14 cellular contexts compared by ENCODE assay signal in the genomic region with DNA sequence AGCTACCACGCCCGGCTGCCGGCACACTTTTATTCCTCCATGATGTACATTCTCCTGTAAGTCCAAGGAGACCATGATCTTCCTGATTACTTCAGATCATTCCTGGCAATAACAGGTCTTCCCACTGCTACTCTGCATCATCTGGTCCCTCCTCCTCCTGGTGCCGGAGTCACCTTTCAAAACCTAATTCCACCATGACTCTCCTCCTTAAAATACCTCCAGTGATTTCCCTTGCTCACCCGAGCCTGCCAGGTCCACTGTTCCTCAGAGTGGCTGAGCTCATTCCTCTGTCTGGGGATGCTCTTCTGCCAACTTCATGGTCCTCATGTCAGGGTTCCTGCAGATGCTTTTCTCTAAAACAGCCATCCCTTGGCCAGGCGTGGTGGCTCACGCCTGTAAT. TPM values are rescaled to one million over a fixed set of nuclear protein-coding genes. Genes with fewer than 3 reads are reported as not detected.
A peak's percentile ranks its signal among the peaks of the same experiment; 100 is the strongest.
DNase-seq lines count a peak whose midpoint lies in the region; ATAC-seq lines count a peak whose summit lies in the region.
"Had no signal": no experiment of that assay in that cellular context is flagged by ENCODE, and none has a peak within 500 bp of the region (broad histone marks: within the 10 kb centered on the region; RNA-seq: fewer than 3 reads in every experiment).

No MANE protein-coding gene starts in this region.

- H3K27me3 Mint-ChIP-seq in T-helper 1 cell treated with Interleukin-12 subunit alpha and Interleukin-12 subunit beta and Interleukin-4 antibody, amounts not matched to agents 30 μg/mL and 1 μg/mL, for 36 hours (ENCODE audit: low read depth), result no peaks in the 10 kb centered on the region
- no peaks in the 10 kb centered on the region for H3K27me3 Mint-ChIP-seq in IgD-negative memory B cell

- H3K36me3 Mint-ChIP-seq in T-helper 1 cell treated with Interleukin-12 subunit alpha and Interleukin-12 subunit beta and Interleukin-4 antibody, amounts not matched to agents 30 μg/mL and 1 μg/mL, for 36 hours (ENCODE audit: low read depth), result peaks cover 4% of the 10 kb centered on the region
- no peaks in the 10 kb centered on the region for H3K36me3 Mint-ChIP-seq in IgD-negative memory B cell
- H3K36me3 Mint-ChIP-seq in stimulated activated effector memory CD8-positive, alpha-beta T cell treated with anti-CD3 and anti-CD28 coated beads, Interleukin-12 subunit alpha, Interleukin-12 subunit beta, amount 100 ng/mL, for 72 hours, result no peaks in the 10 kb centered on the region

- H3K4me1 Mint-ChIP-seq in T-helper 1 cell treated with Interleukin-12 subunit alpha and Interleukin-12 subunit beta and Interleukin-4 antibody, amounts not matched to agents 30 μg/mL and 1 μg/mL, for 36 hours (ENCODE audit: low read depth), result peaks cover 37% of the 10 kb centered on the region
- H3K4me1 Mint-ChIP-seq in IgD-negative memory B cell, result peaks cover 4 to 18% (median 7%) of the 10 kb centered on the region in 3 donors
- H3K4me1 Mint-ChIP-seq in stimulated activated effector memory CD8-positive, alpha-beta T cell treated with anti-CD3 and anti-CD28 coated beads, Interleukin-12 subunit alpha, Interleukin-12 subunit beta, amount 100 ng/mL, for 72 hours, result peaks cover 59% of the 10 kb centered on the region

- in situ Hi-C loops in G401 (cut with HindIII; ENCODE audit: low sequenced_read_pairs), result no loop called here

- H3K27ac Mint-ChIP-seq in T-helper 1 cell treated with Interleukin-12 subunit alpha and Interleukin-12 subunit beta and Interleukin-4 antibody, amounts not matched to agents 30 μg/mL and 1 μg/mL, for 36 hours, result peak overlapping the region; percentile 38
- peak overlapping the region in 2 of 3 donors; percentile 59 to 64 for H3K27ac Mint-ChIP-seq in IgD-negative memory B cell
- H3K27ac Mint-ChIP-seq in stimulated activated effector memory CD8-positive, alpha-beta T cell treated with anti-CD3 and anti-CD28 coated beads, Interleukin-12 subunit alpha, Interleukin-12 subunit beta, amount 100 ng/mL, for 72 hours, result peak overlapping the region; percentile 42

- DNase-seq in T-helper 1 cell, result no peak
- peak; percentile 19 for DNase-seq in left kidney (ENCODE audit: low read depth, low spot score)
- no peak for DNase-seq in stimulated activated effector memory CD8-positive, alpha-beta T cell treated with anti-CD3 and anti-CD28 coated beads, Interleukin-12 subunit alpha, Interleukin-12 subunit beta, amount 100 ng/mL, for 72 hours (ENCODE audit: low spot score in 2 of 2)
- DNase-seq in COLO668 (lab: John Stamatoyannopoulos, UW; ENCODE audit: unreplicated experiment), result no peak
- no peak for DNase-seq in stimulated activated CD4-positive, alpha-beta T cell treated with anti-CD3 and anti-CD28 coated beads, Interleukin-2, amount 100 ng/mL, for 24 hours
- no peak for DNase-seq in G401 (ENCODE audit: low spot score)
- DNase-seq: 8988T, GOT3, IMR-90, NCI-H187 treated with DMSO at 0.1 percent for 48 hours, NCI-H2171 treated with DMSO at 0.1 percent for 48 hours, NCI-H510A had no signal

- no peak overlapping the region for H3K4me3 Mint-ChIP-seq in T-helper 1 cell treated with Interleukin-12 subunit alpha and Interleukin-12 subunit beta and Interleukin-4 antibody, amounts not matched to agents 30 μg/mL and 1 μg/mL, for 36 hours
- no peak overlapping the region for H3K4me3 Mint-ChIP-seq in IgD-negative memory B cell
- H3K4me3 Mint-ChIP-seq in stimulated activated effector memory CD8-positive, alpha-beta T cell treated with anti-CD3 and anti-CD28 coated beads, Interleukin-12 subunit alpha, Interleukin-12 subunit beta, amount 100 ng/mL, for 72 hours, result no peak overlapping the region

- no peaks in the 10 kb centered on the region for H3K9me3 Mint-ChIP-seq in T-helper 1 cell treated with Interleukin-12 subunit alpha and Interleukin-12 subunit beta and Interleukin-4 antibody, amounts not matched to agents 30 μg/mL and 1 μg/mL, for 36 hours
- no peaks in the 10 kb centered on the region for H3K9me3 Mint-ChIP-seq in IgD-negative memory B cell
- H3K9me3 Mint-ChIP-seq in stimulated activated effector memory CD8-positive, alpha-beta T cell treated with anti-CD3 and anti-CD28 coated beads, Interleukin-12 subunit alpha, Interleukin-12 subunit beta, amount 100 ng/mL, for 72 hours, result no peaks in the 10 kb centered on the region

- no peak for ATAC-seq in stimulated activated effector memory CD8-positive, alpha-beta T cell treated with anti-CD3 and anti-CD28 coated beads, Interleukin-12 subunit alpha, Interleukin-12 subunit beta, amount 100 ng/mL, for 72 hours

RNA-seq across cellular contexts. Expression of a gene that starts 3.9 kb away (rescaled TPM):
- 37.4 TPM for polyA plus RNA-seq in IgD-negative memory B cell
- total RNA-seq in G401 (2014; rRNA removed; shearing (Covaris generic)), result 32.5 and 53.2 TPM in 2 replicates

RNA-seq across cellular contexts. Expression of a gene that starts 8.3 kb away (rescaled TPM):
- 86.4 TPM for polyA plus RNA-seq in IgD-negative memory B cell
- total RNA-seq in G401 (2014; rRNA removed; shearing (Covaris generic)), result 72.3 and 72.7 TPM in 2 replicates

RNA-seq across cellular contexts. Expression of a gene that starts 10.3 kb away (rescaled TPM):
- 49.0 TPM for polyA plus RNA-seq in IgD-negative memory B cell
- total RNA-seq in G401 (2014; rRNA removed; shearing (Covaris generic)), result 28.1 and 58.6 TPM in 2 replicates

RNA-seq across cellular contexts. Expression of a gene that starts 13.8 kb away (rescaled TPM):
- polyA plus RNA-seq in IgD-negative memory B cell, result 16.1 TPM
- total RNA-seq in G401 (2014; rRNA removed; shearing (Covaris generic)), result 8.7 and 16.5 TPM in 2 replicates

RNA-seq across cellular contexts. Expression of a gene that starts 33.6 kb away (rescaled TPM):
- not detected for polyA plus RNA-seq in IgD-negative memory B cell
- total RNA-seq in G401 (2014; rRNA removed; shearing (Covaris generic)), result 0.12 TPM in 1 of 2 replicates, not detected in the other
- total RNA-seq: IMR-90 had no signal
